ENCODE assay signal across 15 cellular contexts in genomic region chr7:116393654-116394053, GRCh38.
DNase-seq lines count a peak whose midpoint lies in the region; ATAC-seq, FAIRE-seq and TF ChIP-seq lines count a peak whose summit lies in the region.
"Had no signal": no experiment of that assay in that cellular context is flagged by ENCODE, and none has a peak within 500 bp of the region (broad histone marks: within the 10 kb centered on the region; RNA-seq: fewer than 3 reads in every experiment).

No MANE protein-coding gene starts in this region.

- TF ChIP-seq POLR2A in K562 (conservative IDR thresholded peaks at IDR 0.05) (no peak), sigmoid colon (IDR thresholded peaks at IDR 0.05) (no peak)

- H3K79me2 ChIP-seq in H9 (ENCODE audit: insufficient read depth, low read length) (no peaks in the 10 kb centered on the region), K562 (ENCODE audit: control insufficient read depth, insufficient read depth, low read length) (no peaks in the 10 kb centered on the region), osteoblast (ENCODE audit: insufficient read depth, low read length) (no peaks in the 10 kb centered on the region)
- H3K79me2 ChIP-seq: parathyroid adenoma had no signal

- H3K9me3 ChIP-seq in H9 (ENCODE audit: control insufficient read depth, low read depth, low read length) (no peaks in the 10 kb centered on the region), K562 (replicated peaks; ENCODE audit: control insufficient read depth, insufficient read depth, low read depth, low read length) (no peaks in the 10 kb centered on the region), heart right ventricle (peaks cover 0 to 9% (median 0%) of the 10 kb centered on the region in 11 donors), osteoblast (ENCODE audit: low read depth, low read length) (no peaks in the 10 kb centered on the region), sigmoid colon (peaks cover 0 to 4% (median 0%) of the 10 kb centered on the region in 4 donors)
- no peaks in the 10 kb centered on the region for H3K9me3 ChIP-seq in CD4-positive, alpha-beta memory T cell (ENCODE audit: control insufficient read depth in 1 of 2, low read length in 2 of 2)

- H3K4ac ChIP-seq in H9 (ENCODE audit: low read depth, low read length): no peak overlapping the region

- H4K20me1 ChIP-seq in H9 (ENCODE audit: control insufficient read depth, insufficient read depth, insufficient read length) (no peaks in the 10 kb centered on the region), K562 (replicated peaks; ENCODE audit: control insufficient read depth, insufficient read depth, low read length) (no peaks in the 10 kb centered on the region), osteoblast (ENCODE audit: insufficient read depth, low read length) (no peaks in the 10 kb centered on the region)

- no peak overlapping the region for H4K91ac ChIP-seq in H9 (ENCODE audit: insufficient read length, low read depth, low read length)

- H3T11ph ChIP-seq in H9 (ENCODE audit: low read length): no peak overlapping the region

- H3K27me3 Mint-ChIP-seq in H9 (ENCODE audit: low read depth): no peaks in the 10 kb centered on the region
- H3K27me3 Mint-ChIP-seq in CD4-positive, alpha-beta memory T cell: peaks cover 9% of the 10 kb centered on the region in 2 donors

- no CpG with 5 or more reads among the region's 6 CpGs for WGBS in H9 (ENCODE audit: extremely low coverage, insufficient read length, low lambda C conversion rate)
- WGBS in K562 (ENCODE audit: insufficient coverage, low coverage, missing lambda C conversion rate): under 1% methylated on average over 6 of the region's 6 CpGs
- WGBS in heart right ventricle, 2 donors: 26 to 41% methylated on average over 6 of the region's 6 CpGs
- 54 to 74% methylated on average over 6 of the region's 6 CpGs for WGBS in sigmoid colon, 2 donors

- no TSS peak for BruUV-seq in K562 (replicated peaks; lab: Mats Ljungman, UMichigan)

- no peaks in the 10 kb centered on the region for H3K79me1 ChIP-seq in H9 (ENCODE audit: insufficient read depth, low read depth, low read length, poor library complexity, severe bottlenecking)

- H3K9ac ChIP-seq in H9 (ENCODE audit: extremely low read depth, insufficient read length, low read length) (no peak overlapping the region), K562 (ENCODE audit: insufficient read depth in 1 of 2, low read depth in 2 of 2, low read length in 2 of 2) (no peak overlapping the region)
- H3K9ac ChIP-seq: parathyroid adenoma had no signal

- no peaks in the 10 kb centered on the region for H3K23me2 ChIP-seq in H9 (ENCODE audit: insufficient read length, low read depth, low read length, poor library complexity, severe bottlenecking)

- no peaks in the 10 kb centered on the region for H3K27me3 ChIP-seq in H9 (ENCODE audit: insufficient read depth, low read length)
- H3K27me3 ChIP-seq in K562 (ENCODE audit: control insufficient read depth in 2 of 2, insufficient read depth in 2 of 2, low read length in 2 of 2): no peaks in the 10 kb centered on the region
- H3K27me3 ChIP-seq in heart right ventricle: no peaks in the 10 kb centered on the region
- no peaks in the 10 kb centered on the region for H3K27me3 ChIP-seq in osteoblast (ENCODE audit: insufficient read depth, low read length)
- no peaks in the 10 kb centered on the region for H3K27me3 ChIP-seq in sigmoid colon
- no peaks in the 10 kb centered on the region for H3K27me3 ChIP-seq in CD4-positive, alpha-beta memory T cell (ENCODE audit: insufficient read depth, low read length)

- H2BK120ac ChIP-seq in H9 (ENCODE audit: low read depth, low read length, poor library complexity, severe bottlenecking): no peak overlapping the region

- TF ChIP-seq EP300 in K562 (IDR thresholded peaks at IDR 0.05; ENCODE audit: low read length) (no peak), sigmoid colon (IDR thresholded peaks at IDR 0.05) (no peak)

- H3K4me3 Mint-ChIP-seq in H9: no peak overlapping the region
- H3K4me3 Mint-ChIP-seq in CD4-positive, alpha-beta memory T cell: no peak overlapping the region
- H3K4me3 Mint-ChIP-seq: activated naive CD8-positive, alpha-beta T cell treated with anti-CD3 and anti-CD28 coated beads, Interleukin-2, amount 50 U/mL, for 24 hours had no signal

- H3K27ac Mint-ChIP-seq in H9: no peak overlapping the region
- no peak overlapping the region for H3K27ac Mint-ChIP-seq in CD4-positive, alpha-beta memory T cell
- H3K27ac Mint-ChIP-seq: activated naive CD8-positive, alpha-beta T cell treated with anti-CD3 and anti-CD28 coated beads, Interleukin-2, amount 50 U/mL, for 24 hours had no signal

- no peak overlapping the region for H2BK12ac ChIP-seq in H9 (ENCODE audit: insufficient read length, low read depth, low read length)

- TF ChIP-seq CTCF in H9 (conservative IDR thresholded peaks at IDR 0.05) (no peak), K562 (IDR thresholded peaks at IDR 0.05 in 2 of 3, conservative IDR thresholded peaks at IDR 0.05 in 1 of 3; ENCODE audit: insufficient read depth in 2 of 3, low read depth in 1 of 3, low read length in 3 of 3) (no peak), heart right ventricle (IDR thresholded peaks at IDR 0.05) (no peak), osteoblast (IDR thresholded peaks at IDR 0.05; ENCODE audit: extremely low read depth, low read depth, low read length) (no peak), sigmoid colon (IDR thresholded peaks at IDR 0.05) (no peak)

- in situ Hi-C loops in K562 (cut with MboI): no loop called here

- H3K4me3 ChIP-seq in K562 (no peak overlapping the region), heart right ventricle (no peak overlapping the region), osteoblast (ENCODE audit: insufficient read depth, low read length) (no peak overlapping the region), sigmoid colon (no peak overlapping the region)
- H3K4me3 ChIP-seq in CD4-positive, alpha-beta memory T cell (ENCODE audit: low read length in 2 of 2): no peak overlapping the region

- peak overlapping the region; percentile 29 for H2BK5ac ChIP-seq in H9 (ENCODE audit: insufficient read length, low read length)

- no peak overlapping the region for H3K14ac ChIP-seq in H9 (ENCODE audit: insufficient read depth, low read length)

- no peak overlapping the region for H2AK5ac ChIP-seq in H9 (ENCODE audit: insufficient read length, low read length)

- no peak overlapping the region for H2BK15ac ChIP-seq in H9 (ENCODE audit: low read depth, low read length)

- no peaks in the 10 kb centered on the region for H3K36me3 ChIP-seq in K562 (ENCODE audit: control insufficient read depth, insufficient read depth, low read length)
- H3K36me3 ChIP-seq in heart right ventricle: no peaks in the 10 kb centered on the region
- H3K36me3 ChIP-seq in osteoblast (ENCODE audit: insufficient read depth, low read length): no peaks in the 10 kb centered on the region
- no peaks in the 10 kb centered on the region for H3K36me3 ChIP-seq in sigmoid colon
- H3K36me3 ChIP-seq in CD4-positive, alpha-beta memory T cell (ENCODE audit: insufficient read depth, low read length): no peaks in the 10 kb centered on the region

- peaks cover 4% of the 10 kb centered on the region in 2 experiments; a peak in 1 of 4 replicates for H3K4me1 Mint-ChIP-seq in H9
- no peaks in the 10 kb centered on the region for H3K4me1 Mint-ChIP-seq in CD4-positive, alpha-beta memory T cell
- H3K4me1 Mint-ChIP-seq: activated naive CD8-positive, alpha-beta T cell treated with anti-CD3 and anti-CD28 coated beads, Interleukin-2, amount 50 U/mL, for 24 hours had no signal

- CTCF ChIA-PET in K562 (lab: Yijun Ruan, JAX; ENCODE audit: low intra/inter-chr PET ratio): no interaction called here
- CTCF ChIA-PET in CD4-positive, alpha-beta memory T cell (lab: Charles Lee; ENCODE audit: partially characterized antibody): no interaction called here

- H2AFZ ChIP-seq in H9 (ENCODE audit: low read length) (no peak overlapping the region), K562 (ENCODE audit: low read depth, low read length) (no peak overlapping the region), osteoblast (ENCODE audit: low read length) (peak overlapping the region; percentile 71)
- H2AFZ ChIP-seq: parathyroid adenoma had no signal

- ATAC-seq in K562 (peak; percentile 43; the same call in 1 of the 3 replicates), heart right ventricle (peak; percentile 63 to 89 (median 86)), HG03354 (IDR thresholded peaks at IDR 0.05; ENCODE audit: poor library complexity, severe bottlenecking, unreplicated experiment) (no peak)
- ATAC-seq: activated CD4-positive, CD25-positive, alpha-beta regulatory T cell treated with anti-CD3 and anti-CD28 coated beads, Interleukin-2, amount 50 U/mL, for 24 hours; activated naive CD8-positive, alpha-beta T cell treated with anti-CD3 and anti-CD28 coated beads, Interleukin-2, amount 50 U/mL, for 24 hours had no signal

- POLR2A ChIA-PET in K562 (lab: Yijun Ruan, JAX): no interaction called here
- POLR2A ChIA-PET in CD4-positive, alpha-beta memory T cell (lab: Charles Lee; ENCODE audit: partially characterized antibody): no interaction called here

- H3K9me3 Mint-ChIP-seq in H9: peaks cover under 1 to 9% of the 10 kb centered on the region in 2 experiments; a peak in 4 of 5 replicates
- H3K9me3 Mint-ChIP-seq in CD4-positive, alpha-beta memory T cell: peaks cover 0 to 6% (median 2%) of the 10 kb centered on the region in 8 donors
- H3K9me3 Mint-ChIP-seq: activated naive CD8-positive, alpha-beta T cell treated with anti-CD3 and anti-CD28 coated beads, Interleukin-2, amount 50 U/mL, for 24 hours had no signal

- intact Hi-C loops in K562 (cut with micrococcal nuclease): no loop called here
- intact Hi-C loops in heart right ventricle (cut with DNase I): loop anchor here in 2 of 10 donors (1.0 to 10.0 kb wide), 3 partner anchors 39 to 51 kb away; no protein-coding TSS in a partner anchor
- intact Hi-C loops in sigmoid colon (cut with DNase I): no loop called here
- intact Hi-C loops in CD4-positive, alpha-beta memory T cell (cut with micrococcal nuclease): no loop called here

- FAIRE-seq in K562 (lab: Jason Lieb, UNC): no peak

- no peak overlapping the region for H3K27ac ChIP-seq in H9 (ENCODE audit: insufficient read length, low read depth, low read length)
- no peak overlapping the region for H3K27ac ChIP-seq in K562 (ENCODE audit: extremely low read depth, low read depth, low read length)
- peak overlapping the region in 9 of 10 donors; percentile 23 to 75 (median 49) for H3K27ac ChIP-seq in heart right ventricle
- no peak overlapping the region for H3K27ac ChIP-seq in osteoblast (ENCODE audit: low read depth, low read length)
- H3K27ac ChIP-seq in sigmoid colon: peak overlapping the region in 1 of 4 donors; percentile 16
- H3K27ac ChIP-seq in CD4-positive, alpha-beta memory T cell (ENCODE audit: low read depth, low read length): no peak overlapping the region
- H3K27ac ChIP-seq: parathyroid adenoma had no signal

- no peak overlapping the region for H2BK20ac ChIP-seq in H9 (ENCODE audit: low read depth, low read length, poor library complexity, severe bottlenecking)

- H3K4me1 ChIP-seq in H9 (ENCODE audit: insufficient read depth, low read length) (no peaks in the 10 kb centered on the region), K562 (replicated peaks in 1 of 2; ENCODE audit: control insufficient read depth in 2 of 2, insufficient read depth in 2 of 2, low read length in 2 of 2) (no peaks in the 10 kb centered on the region; a peak in 1 of 5 replicates), heart right ventricle (peaks cover 3 to 40% (median 29%) of the 10 kb centered on the region in 9 donors), osteoblast (ENCODE audit: insufficient read depth, low read length) (peaks cover 24% of the 10 kb centered on the region), sigmoid colon (no peaks in the 10 kb centered on the region)
- H3K4me1 ChIP-seq in CD4-positive, alpha-beta memory T cell (ENCODE audit: insufficient read depth, low read length): no peaks in the 10 kb centered on the region
- H3K4me1 ChIP-seq: parathyroid adenoma had no signal

- H3K23ac ChIP-seq in H9 (ENCODE audit: insufficient read length, low read depth, low read length): no peak overlapping the region

- H3K36me3 Mint-ChIP-seq in H9 (ENCODE audit: insufficient read depth in 1 of 3, low read depth in 3 of 3): peaks cover 0 to 9% (median 0%) of the 10 kb centered on the region in 3 experiments; a peak in 2 of 7 replicates
- H3K36me3 Mint-ChIP-seq in CD4-positive, alpha-beta memory T cell: no peaks in the 10 kb centered on the region

- H3K4me2 ChIP-seq in H9 (ENCODE audit: insufficient read depth, insufficient read length, low read length): no peak overlapping the region
- no peak overlapping the region for H3K4me2 ChIP-seq in K562 (ENCODE audit: insufficient read depth, low read length)
- H3K4me2 ChIP-seq in osteoblast (ENCODE audit: insufficient read depth, low read length): no peak overlapping the region

- H3K56ac ChIP-seq in H9 (ENCODE audit: insufficient read length, low read depth, low read length): no peak overlapping the region

- no peak overlapping the region for H3K18ac ChIP-seq in H9 (ENCODE audit: insufficient read length, low read depth, low read length)

- no peaks in the 10 kb centered on the region for H3K9me1 ChIP-seq in K562 (ENCODE audit: control insufficient read depth, insufficient read depth, low read length)

- H4K8ac ChIP-seq in H9 (replicated peaks; ENCODE audit: insufficient read length, low read depth, low read length): no peak overlapping the region

- no peak for DNase-seq in H9
- DNase-seq in K562 (ENCODE audit: extremely low read depth in 1 of 4, low spot score in 3 of 4): no peak
- DNase-seq in heart right ventricle: peak; percentile 36 to 66
- no peak for DNase-seq in osteoblast (ENCODE audit: insufficient read length, low spot score, missing footprints)
- no peak for DNase-seq in sigmoid colon
- no peak for DNase-seq in inferior parietal cortex (ENCODE audit: extremely low spot score)
- DNase-seq in CD4-positive, alpha-beta memory T cell: no peak
- DNase-seq: activated naive CD8-positive, alpha-beta T cell treated with anti-CD3 and anti-CD28 coated beads, Interleukin-2, amount 50 U/mL, for 24 hours; activated T-cell treated with anti-CD3 and anti-CD28 coated beads for 4 hours; DMS153; NCI-H2081 treated with DMSO at 0.1 percent for 48 hours; stimulated activated naive CD4-positive, alpha-beta T cell treated with Interleukin-2 at 50 U/mL for 16 hours had no signal

- TF ChIP-seq RAD21 in K562 (CRISPR knock-in tag; conservative IDR thresholded peaks at IDR 0.05 in 1 of 2, IDR thresholded peaks at IDR 0.05 in 1 of 2): no peak

- no peak overlapping the region for H4K5ac ChIP-seq in H9 (ENCODE audit: insufficient read length, low read depth, low read length)

Comparison
In these comparisons a context has a peak if more than half of its experiments do, and no peak if none do; other contexts are left out.
1. DNase-seq: peak in heart right ventricle (2 of 2); none in H9 (single experiment), K562 (0 of 4), osteoblast (single experiment), sigmoid colon (single experiment), inferior parietal cortex (single experiment) and CD4-positive, alpha-beta memory T cell (0 of 5).
2. H3K27ac ChIP-seq: peak in heart right ventricle (9 of 10); none in H9 (single experiment), K562 (single experiment), osteoblast (single experiment) and CD4-positive, alpha-beta memory T cell (single experiment).